In genomic region chr1:66562561-66562960, GRCh38 we compare ENCODE assay signal across 18 cellular contexts. TPM values are rescaled to one million over a fixed set of nuclear protein-coding genes. Genes with fewer than 3 reads are reported as not detected.
DNase-seq lines count a peak whose midpoint lies in the region; ATAC-seq and TF ChIP-seq lines count a peak whose summit lies in the region.
"Had no signal": no experiment of that assay in that cellular context is flagged by ENCODE, and none has a peak within 500 bp of the region (broad histone marks: within the 10 kb centered on the region; RNA-seq: fewer than 3 reads in every experiment).

No MANE protein-coding gene starts in this region.

- H3K27ac ChIP-seq in left ventricle myocardium inferior (replicated peaks): peak overlapping the region; percentile 68
- H3K27ac ChIP-seq in uterus: peak overlapping the region; percentile 59 to 74

- H3K9me3 ChIP-seq in left ventricle myocardium inferior (replicated peaks) (peaks cover 6% of the 10 kb centered on the region), uterus (no peaks in the 10 kb centered on the region)
- H3K9me3 ChIP-seq: A549, adrenal gland had no signal

- no peak for TF ChIP-seq POLR2A in uterus (IDR thresholded peaks at IDR 0.05)

- peaks cover 21% of the 10 kb centered on the region for H3K4me1 ChIP-seq in left ventricle myocardium inferior
- H3K4me1 ChIP-seq in uterus: no peaks in the 10 kb centered on the region
- H3K4me1 ChIP-seq: adrenal gland had no signal

- H3K27me3 ChIP-seq in left ventricle myocardium inferior (ENCODE audit: low read depth) (no peaks in the 10 kb centered on the region), uterus (no peaks in the 10 kb centered on the region)
- H3K27me3 ChIP-seq: adrenal gland had no signal

- H3K4me3 ChIP-seq in left ventricle myocardium inferior (no peak overlapping the region), uterus (no peak overlapping the region)
- H3K4me3 ChIP-seq: A549, adrenal gland, K562 had no signal

- ATAC-seq in sciatic nerve (no peak), HG02970 (IDR thresholded peaks at IDR 0.05; ENCODE audit: low FRiP score, unreplicated experiment) (no peak)
- ATAC-seq: activated CD8-positive, alpha-beta T cell treated with anti-CD3 and anti-CD28 coated beads, Interleukin-2, amount 10 ng/mL, durations not matched to agents 7 days and 5 days; CD8-positive, alpha-beta T cell; K562 had no signal

- intact Hi-C loops in left ventricle myocardium inferior (cut with micrococcal nuclease): no loop called here
- intact Hi-C loops in cardiac septum (cut with DNase I): no loop called here
- intact Hi-C loops in uterus (cut with DNase I; ENCODE audit: low total_unique reads): no loop called here
- intact Hi-C loops in sciatic nerve (cut with DNase I): no loop called here

- DNase-seq in left ventricle myocardium inferior (no peak), cardiac septum (ENCODE audit: low spot score) (no peak), fibroblast of gingiva (ENCODE audit: low read depth) (peak; percentile 19), renal cortical epithelial cell (ENCODE audit: low read depth) (peak; percentile 53), uterus (no peak), NCI-H2227 (lab: John Stamatoyannopoulos, UW; ENCODE audit: unreplicated experiment) (no peak), sciatic nerve (ENCODE audit: low spot score) (no peak)
- DNase-seq: activated CD8-positive, alpha-beta T cell treated with anti-CD3 and anti-CD28 coated beads, Interleukin-2, amount 10 ng/mL, durations not matched to agents 7 days and 5 days; adrenal gland; CD8-positive, alpha-beta T cell; NCI-H1092 treated with DMSO at 0.1 percent for 48 hours; NCI-H2107; NCI-H774 had no signal

- TF ChIP-seq CTCF in left ventricle myocardium inferior (IDR thresholded peaks at IDR 0.05; ENCODE audit: borderline replicate concordance) (no peak), uterus (IDR thresholded peaks at IDR 0.05) (no peak)

- H3K36me3 ChIP-seq in left ventricle myocardium inferior (no peaks in the 10 kb centered on the region), uterus (no peaks in the 10 kb centered on the region)
- H3K36me3 ChIP-seq: adrenal gland had no signal

RNA-seq across cellular contexts. Expression of gene SGIP1, which starts 28.6 kb away (rescaled TPM):
- 9.0 TPM for total RNA-seq in left ventricle myocardium inferior
- 7.0 TPM for total RNA-seq in cardiac septum
- total RNA-seq in renal cortical epithelial cell: 6.1 and 9.2 TPM in 2 replicates
- total RNA-seq in uterus: 10 to 100 TPM in 1 of 4 donors, 1 to 10 TPM in 3; 2.8 to 23.0 (median 6.4) TPM
- total RNA-seq in sciatic nerve: 7.0 TPM
- total RNA-seq: activated CD8-positive, alpha-beta T cell treated with anti-CD3 and anti-CD28 coated beads, Interleukin-2, amount 10 ng/mL, durations not matched to agents 7 days and 5 days; activated T-helper 1 cell treated with anti-CD3 and anti-CD28 coated beads, Interleukin-12 subunit alpha, Interleukin-12 subunit beta, Interleukin-2, Interleukin-4 antibody, amounts not matched to agents 30 ng/mL and 10 ng/mL and 1 ng/mL, durations not matched to agents 14 hours and 24 hours and 36 hours; CD8-positive, alpha-beta T cell; Daoy had no signal

Comparison
In these comparisons a context has a peak if more than half of its experiments do, and no peak if none do; other contexts are left out.
1. DNase-seq: peak in fibroblast of gingiva (single experiment) and renal cortical epithelial cell (single experiment); none in left ventricle myocardium inferior (single experiment), cardiac septum (single experiment), uterus (0 of 2), NCI-H2227 (single experiment) and sciatic nerve (single experiment).